ENCODE assay signal across 22 cellular contexts in genomic region chr5:150073677-150074076, GRCh38. TPM values are rescaled to one million over a fixed set of nuclear protein-coding genes. Genes with fewer than 3 reads are reported as not detected.
"Had no signal": no experiment of that assay in that cellular context is flagged by ENCODE, and none has a peak within 500 bp of the region (broad histone marks: within the 10 kb centered on the region; RNA-seq: fewer than 3 reads in every experiment).

No MANE protein-coding gene starts in this region.

- H3K4me3 ChIP-seq: SJSA1, SK-N-MC had no signal

- H3K27ac ChIP-seq: KMS-11, SJSA1, SK-N-MC had no signal

- DNase-seq: IMR-90, Kasumi-1, MM.1S, NCI-H1092 treated with DMSO at 0.1 percent for 48 hours, NCI-H1436, NCI-H187, NCI-H2029, NCI-H2081 treated with DMSO at 0.1 percent for 48 hours, NCI-H2171, NCI-H226, NCI-H446, NCI-H510A, NCI-H524 treated with DMSO at 0.1 percent for 48 hours, NCI-H69, NCI-H774, Right ventricle myocardium superior, RPMI8226, SIG-M5 had no signal

- H3K27me3 ChIP-seq: SJSA1 had no signal

- H3K36me3 ChIP-seq: SJSA1 had no signal

RNA-seq across cellular contexts. Expression of gene CSF1R, which starts 12.7 kb away (rescaled TPM):
- total RNA-seq: HepG2 had no signal
